8 cellular contexts compared by ENCODE assay signal in genomic region chr1:145215831-145216230, GRCh38. TPM values are rescaled to one million over a fixed set of nuclear protein-coding genes. Genes with fewer than 3 reads are reported as not detected.
DNase-seq lines count a peak whose midpoint lies in the region; ATAC-seq and TF ChIP-seq lines count a peak whose summit lies in the region.
"Not testable (repeated sequence)": the region's sequence is repeated elsewhere in the genome, so short reads cannot be mapped to it uniquely, and the experiment has no call there.

No MANE protein-coding gene starts in this region.

- peak overlapping the region; percentile 72 for H3K9ac ChIP-seq in HUES6 (ENCODE audit: low read length)
- not testable (repeated sequence) for H3K9ac ChIP-seq in duodenal mucosa (ENCODE audit: low read depth in 1 of 2, low read length in 2 of 2)

- not testable (repeated sequence) for H3K27ac Mint-ChIP-seq in stimulated activated effector memory CD8-positive, alpha-beta T cell treated with anti-CD3 and anti-CD28 coated beads, Interleukin-12 subunit alpha, Interleukin-12 subunit beta, amount 100 ng/mL, for 72 hours

- not testable (repeated sequence) for H3K4me1 ChIP-seq in HUES6 (ENCODE audit: control insufficient read depth, insufficient read depth, low read length); duodenal mucosa (ENCODE audit: control insufficient read depth in 1 of 2, insufficient read depth in 2 of 2, low read length in 2 of 2); iPS DF 6.9 (ENCODE audit: control insufficient read depth, insufficient read depth, low read length); neutrophil (ENCODE audit: control insufficient read depth in 1 of 2, insufficient read depth in 1 of 2, low read depth in 1 of 2, low read length in 1 of 2)

- WGBS in iPS DF 6.9 (ENCODE audit: insufficient coverage, insufficient read length), result no CpG with 5 or more reads among the region's 36 CpGs

- H3K4me1 Mint-ChIP-seq in stimulated activated effector memory CD8-positive, alpha-beta T cell treated with anti-CD3 and anti-CD28 coated beads, Interleukin-12 subunit alpha, Interleukin-12 subunit beta, amount 100 ng/mL, for 72 hours, result not testable (repeated sequence)

- not testable (repeated sequence) for ATAC-seq in stimulated activated effector memory CD8-positive, alpha-beta T cell treated with anti-CD3 and anti-CD28 coated beads, Interleukin-12 subunit alpha, Interleukin-12 subunit beta, amount 100 ng/mL, for 72 hours

- not testable (repeated sequence) for H3K27ac ChIP-seq in HUES6 (ENCODE audit: low read depth, low read length); iPS DF 6.9 (ENCODE audit: low read length)
- H3K27ac ChIP-seq in duodenal mucosa (ENCODE audit: low read depth, low read length) (peak overlapping the region; percentile 32), neutrophil (peak overlapping the region; percentile 70)

- not testable (repeated sequence) for H3K36me3 ChIP-seq in HUES6 (ENCODE audit: control insufficient read depth, insufficient read depth, low read length); duodenal mucosa (ENCODE audit: control insufficient read depth in 1 of 2, insufficient read depth in 2 of 2, low read length in 2 of 2); iPS DF 6.9 (ENCODE audit: control insufficient read depth, insufficient read depth, low read length); neutrophil

- H3K4me3 ChIP-seq in HUES6 (ENCODE audit: low read depth, low read length) (peak overlapping the region; percentile 71), duodenal mucosa (ENCODE audit: low read depth in 1 of 2, low read length in 2 of 2) (peak overlapping the region in 1 of 2 donors; percentile 61), iPS DF 6.9 (ENCODE audit: low read length) (peak overlapping the region; percentile 52; the same call in 1 of the 2 replicates), neutrophil (ENCODE audit: low read depth in 1 of 2, low read length in 1 of 2) (peak overlapping the region; percentile 63 to 67)

- not testable (repeated sequence) for H3K36me3 Mint-ChIP-seq in stimulated activated effector memory CD8-positive, alpha-beta T cell treated with anti-CD3 and anti-CD28 coated beads, Interleukin-12 subunit alpha, Interleukin-12 subunit beta, amount 100 ng/mL, for 72 hours

- in situ Hi-C loops in SK-MEL-5 (cut with HindIII; ENCODE audit: low pct_unique_long_range_greater_than_20kb, low sequenced_read_pairs), result not testable (repeated sequence)

- H3K9me3 ChIP-seq in HUES6 (ENCODE audit: control insufficient read depth, insufficient read depth, low read depth, low read length); duodenal mucosa (ENCODE audit: control insufficient read depth in 1 of 2, low read length in 2 of 2); iPS DF 6.9 (ENCODE audit: control insufficient read depth, insufficient read depth, low read length); neutrophil: not testable (repeated sequence)

- H3K9me3 Mint-ChIP-seq in stimulated activated effector memory CD8-positive, alpha-beta T cell treated with anti-CD3 and anti-CD28 coated beads, Interleukin-12 subunit alpha, Interleukin-12 subunit beta, amount 100 ng/mL, for 72 hours, result not testable (repeated sequence)

- H3K27me3 ChIP-seq in HUES6 (ENCODE audit: control insufficient read depth, insufficient read depth, low read length); duodenal mucosa (ENCODE audit: control insufficient read depth in 1 of 2, insufficient read depth in 2 of 2, low read length in 2 of 2); iPS DF 6.9 (ENCODE audit: control insufficient read depth, insufficient read depth, low read length); neutrophil: not testable (repeated sequence)

- TF ChIP-seq CTCF in neutrophil (IDR thresholded peaks at IDR 0.05), result not testable (repeated sequence)

- peak overlapping the region; percentile 42 for H3K4me3 Mint-ChIP-seq in stimulated activated effector memory CD8-positive, alpha-beta T cell treated with anti-CD3 and anti-CD28 coated beads, Interleukin-12 subunit alpha, Interleukin-12 subunit beta, amount 100 ng/mL, for 72 hours

- DNase-seq in CMK (ENCODE audit: low read depth) (peak; percentile 3), SK-MEL-5 (ENCODE audit: low read depth, low spot score) (peak; percentile 50), activated T-helper 1 cell treated with Interleukin-2 at 50 U/mL for 16 hours (ENCODE audit: low read depth) (peak; percentile 35)
- DNase-seq in iPS DF 6.9 (ENCODE audit: low read depth, low spot score), result not testable (repeated sequence)
- DNase-seq in stimulated activated effector memory CD8-positive, alpha-beta T cell treated with anti-CD3 and anti-CD28 coated beads, Interleukin-12 subunit alpha, Interleukin-12 subunit beta, amount 100 ng/mL, for 72 hours (ENCODE audit: low spot score in 2 of 2), result peak; percentile 46 to 85

RNA-seq across cellular contexts. Expression of gene PPIAL4D, which starts 26.1 kb away (rescaled TPM):
- total RNA-seq in SK-MEL-5 (2014; rRNA removed; shearing (Covaris generic)), result not detected in 2 replicates
- polyA plus RNA-seq in SK-MEL-5 (2015; cell fraction: cytosol; rRNA removed), result not detected in 2 replicates
- polyA plus RNA-seq in SK-MEL-5 (2015; cell fraction: nucleus; rRNA removed), result not detected in 2 replicates
